10 cellular contexts compared by ENCODE assay signal in the genomic region with DNA sequence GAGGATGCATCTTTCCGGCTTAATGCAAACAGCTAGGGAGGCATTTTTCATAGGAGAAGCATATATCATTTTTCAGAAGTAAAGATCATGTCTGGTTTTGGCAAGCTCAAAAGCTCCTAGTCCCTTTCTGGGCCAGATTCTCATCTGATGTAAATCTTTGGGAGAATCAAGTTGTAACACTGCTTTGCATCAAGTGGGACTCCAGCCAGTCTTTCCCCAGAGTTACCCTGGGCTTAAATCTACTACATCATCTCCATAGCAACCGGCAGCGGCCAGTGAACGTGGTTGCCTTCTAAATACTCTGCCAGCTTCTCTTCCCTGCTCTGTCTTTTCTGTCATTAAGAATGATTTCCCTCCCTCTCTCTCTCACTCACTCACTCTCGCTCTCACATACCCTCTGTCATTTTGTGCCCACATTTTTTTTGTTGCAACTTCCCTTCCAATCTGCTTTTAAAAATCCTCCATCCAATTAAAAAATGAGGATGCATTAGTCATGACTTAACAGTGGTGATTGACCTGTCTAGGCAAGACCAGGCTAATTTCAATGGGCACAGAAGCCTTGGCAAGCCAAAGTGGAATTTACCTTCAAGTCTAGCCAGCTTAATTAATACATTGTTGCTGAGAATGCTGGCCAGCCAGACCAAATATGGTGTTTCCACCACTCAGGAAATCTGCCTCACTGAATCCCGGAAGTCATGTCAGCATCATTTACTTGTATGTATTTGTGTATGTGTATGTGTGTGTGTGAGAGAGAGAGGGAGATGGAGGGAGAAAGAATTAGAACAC.
DNase-seq lines count a peak whose midpoint lies in the region; ATAC-seq and TF ChIP-seq lines count a peak whose summit lies in the region.
"Had no signal": no experiment of that assay in that cellular context is flagged by ENCODE, and none has a peak within 500 bp of the region (broad histone marks: within the 10 kb centered on the region; RNA-seq: fewer than 3 reads in every experiment).

No MANE protein-coding gene starts in this region.

- H3K4me3 Mint-ChIP-seq in mesothelial cell of epicardium = no peak overlapping the region
- H3K4me3 Mint-ChIP-seq: WTC11 had no signal

- H3K27me3 Mint-ChIP-seq in mesothelial cell of epicardium (ENCODE audit: low read depth) = no peaks in the 10 kb centered on the region

- H3K27me3 ChIP-seq in breast epithelium = no peaks in the 10 kb centered on the region

- H3K36me3 ChIP-seq in breast epithelium = no peaks in the 10 kb centered on the region

- intact Hi-C loops in breast epithelium (cut with DNase I; ENCODE audit: low total_unique reads) = loop anchor here (5.0 kb wide), 1 partner anchor 152 kb away; no protein-coding TSS in a partner anchor

- TF ChIP-seq CTCF in breast epithelium (IDR thresholded peaks at IDR 0.05) = no peak
- TF ChIP-seq CTCF in mesothelial cell of epicardium (IDR thresholded peaks at IDR 0.05; ENCODE audit: unreplicated experiment) = no peak

- ATAC-seq in GM21526 (IDR thresholded peaks at IDR 0.05; ENCODE audit: low FRiP score, unreplicated experiment) = no peak
- ATAC-seq in GM21786 (IDR thresholded peaks at IDR 0.05; ENCODE audit: unreplicated experiment) = no peak

- no peak for TF ChIP-seq POLR2A in breast epithelium (IDR thresholded peaks at IDR 0.05)

- peaks cover 49% of the 10 kb centered on the region for H3K4me1 Mint-ChIP-seq in mesothelial cell of epicardium

- no peaks in the 10 kb centered on the region for H3K4me1 ChIP-seq in breast epithelium

- H3K36me3 Mint-ChIP-seq in mesothelial cell of epicardium = peaks cover 5% of the 10 kb centered on the region
- H3K36me3 Mint-ChIP-seq: WTC11 had no signal

- no peak overlapping the region for H3K4me3 ChIP-seq in breast epithelium

- DNase-seq in DMS153 treated with DMSO at 0.1 percent for 48 hours (lab: John Stamatoyannopoulos, UW; ENCODE audit: unreplicated experiment) (peak; percentile 93), NCI-H1417 treated with DMSO at 0.1 percent for 48 hours (lab: John Stamatoyannopoulos, UW) (peak; percentile 75), breast epithelium (ENCODE audit: low spot score in 2 of 2) (peak in 1 of 2 donors; percentile 83), mesothelial cell of epicardium (ENCODE audit: low spot score in 2 of 2, unreplicated experiment in 2 of 2) (no peak), putamen (ENCODE audit: low spot score) (no peak), AG08395 (ENCODE audit: low spot score) (no peak)

- H3K27ac ChIP-seq in breast epithelium = peak overlapping the region; percentile 63 to 71

- H3K9me3 Mint-ChIP-seq in mesothelial cell of epicardium = peaks cover 4% of the 10 kb centered on the region
- H3K9me3 Mint-ChIP-seq: activated T-helper 2 cell treated with anti-CD3 and anti-CD28 coated beads, Interferon-gamma antibody, Interleukin-2, Interleukin-4, amounts not matched to agents 10 μg/mL and 5 μg/mL and 100 μg/mL, durations not matched to agents 14 hours and 24 hours and 36 hours; WTC11 had no signal

- H3K27ac Mint-ChIP-seq in mesothelial cell of epicardium = peak overlapping the region; percentile 40
- H3K27ac Mint-ChIP-seq: activated T-helper 2 cell treated with anti-CD3 and anti-CD28 coated beads, Interferon-gamma antibody, Interleukin-2, Interleukin-4, amounts not matched to agents 10 μg/mL and 5 μg/mL and 100 μg/mL, durations not matched to agents 14 hours and 24 hours and 36 hours; WTC11 had no signal

- no peaks in the 10 kb centered on the region for H3K9me3 ChIP-seq in breast epithelium

Comparison
In these comparisons a context has a peak if more than half of its experiments do, and no peak if none do; other contexts are left out.
1. DNase-seq: peak in DMS153 treated with DMSO at 0.1 percent for 48 hours (single experiment) and NCI-H1417 treated with DMSO at 0.1 percent for 48 hours (single experiment); none in mesothelial cell of epicardium (0 of 2), putamen (single experiment) and AG08395 (single experiment).